8 cellular contexts compared by ENCODE assay signal in the genomic region with DNA sequence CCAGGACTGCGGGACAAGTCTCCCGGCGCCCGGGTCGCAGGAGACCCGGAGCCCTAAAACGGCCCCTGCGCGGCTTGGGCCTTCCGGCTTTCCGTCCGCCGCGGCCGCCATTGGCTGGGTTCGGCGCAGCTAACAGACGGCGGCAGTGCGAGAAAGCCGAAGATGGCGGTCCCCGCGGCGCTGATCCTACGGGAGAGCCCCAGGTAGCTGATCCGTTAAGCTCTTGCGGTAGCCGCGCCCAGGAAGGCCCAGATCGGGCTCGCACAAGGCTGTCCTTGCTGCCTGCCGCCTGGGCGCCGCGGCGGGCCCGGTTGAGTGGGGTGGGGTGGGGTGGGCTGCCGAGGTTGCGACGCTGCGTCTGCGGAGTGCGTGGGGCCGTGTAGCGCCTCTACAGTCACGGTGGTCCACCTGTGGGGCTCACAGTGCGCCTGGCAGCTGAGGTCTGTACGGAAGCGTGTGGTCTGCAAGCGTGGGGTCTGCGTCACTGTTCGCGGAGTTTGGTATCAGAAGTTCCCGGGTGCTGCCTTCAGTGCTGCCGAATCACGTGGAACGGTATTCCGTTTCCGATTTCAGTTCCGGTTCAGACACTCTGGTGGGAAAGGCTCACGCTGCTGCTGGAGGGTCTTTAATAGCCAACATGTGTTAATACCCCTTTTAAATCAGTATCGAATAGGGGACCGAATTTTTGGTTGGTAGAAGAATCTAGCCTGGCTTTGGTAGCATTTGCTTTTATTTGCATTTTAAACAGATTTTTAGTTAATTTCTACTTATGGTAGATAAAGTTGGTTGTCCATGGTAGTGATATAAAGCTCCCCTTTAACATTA. TPM values are rescaled to one million over a fixed set of nuclear protein-coding genes. Genes with fewer than 3 reads are reported as not detected.
A peak's percentile ranks its signal among the peaks of the same experiment; 100 is the strongest.
DNase-seq lines count a peak whose midpoint lies in the region; ATAC-seq and TF ChIP-seq lines count a peak whose summit lies in the region.

A gene (plus strand): TSS at position 135 of the 825 bp plus-strand sequence.

- peak; percentile 53 for DNase-seq in NCI-H1105 (lab: John Stamatoyannopoulos, UW)
- peak; percentile 62 to 93 (median 84) for DNase-seq in T-cell
- DNase-seq in heart right ventricle, result peak; percentile 78 to 80
- peak; percentile 70 to 96 (median 80) for DNase-seq in posterior cingulate gyrus
- peak; percentile 84 for DNase-seq in type B pancreatic cell (ENCODE audit: extremely low spot score, unreplicated experiment)

- peak within 1 kb of the TSS; percentile 77 for H3K4me3 ChIP-seq in GM12875 (ENCODE audit: low read depth, low read length)
- H3K4me3 ChIP-seq in heart right ventricle, result peak within 1 kb of the TSS; percentile 70 to 95 (median 86)

- H3K27ac Mint-ChIP-seq in T-cell (peak within 1 kb of the TSS; percentile 92 to 96), type B pancreatic cell (peak within 1 kb of the TSS; percentile 94)

- H3K9me3 ChIP-seq in heart right ventricle, result no peaks in the 10 kb centered on the region

- H3K27me3 Mint-ChIP-seq in T-cell (no peaks in the 10 kb centered on the region), type B pancreatic cell (no peaks in the 10 kb centered on the region)

- no peaks in the 10 kb centered on the region for H3K27me3 ChIP-seq in heart right ventricle

- POLR2A ChIA-PET in T-cell (lab: Charles Lee), result interaction anchor here (0.7 to 1.2 kb wide), 2 partner anchors 8 to 541 kb away, joined by 3 read pairs; no protein-coding TSS in a partner anchor

- peaks cover 19% of the 10 kb centered on the region for H3K36me3 Mint-ChIP-seq in T-cell
- H3K36me3 Mint-ChIP-seq in type B pancreatic cell, result peaks cover 15% of the 10 kb centered on the region

- H3K4me1 ChIP-seq in heart right ventricle, result peaks cover 0 to 60% (median 34%) of the 10 kb centered on the region in 9 donors

- H3K4me1 Mint-ChIP-seq in T-cell (peaks cover 59 to 69% (median 59%) of the 10 kb centered on the region in 3 donors), type B pancreatic cell (ENCODE audit: unreplicated experiment) (peaks cover 21% of the 10 kb centered on the region)

- intact Hi-C loops in heart right ventricle (cut with DNase I), result loop anchor here in 1 of 10 donors (5.0 kb wide), 1 partner anchor 243 kb away; a partner anchor contains a TSS
- intact Hi-C loops in posterior cingulate gyrus (cut with DNase I), result no loop called here

- H3K27ac ChIP-seq in adipose tissue (ENCODE audit: low read depth, low read length) (peak within 1 kb of the TSS; percentile 80), heart right ventricle (peak within 1 kb of the TSS; percentile 73 to 97 (median 92))

- ATAC-seq in HG02642 (IDR thresholded peaks at IDR 0.05; ENCODE audit: poor library complexity, unreplicated experiment), result peak; percentile 95
- ATAC-seq in T-cell (replicated peaks in 1 of 4), result peak; percentile 88 to 94 (median 89)
- peak; percentile 91 to 95 (median 93) for ATAC-seq in heart right ventricle

- H3K36me3 ChIP-seq in heart right ventricle, result peaks cover 0 to 24% (median 0%) of the 10 kb centered on the region in 9 donors

- H3K4me3 Mint-ChIP-seq in T-cell (peak within 1 kb of the TSS; percentile 91 to 95 (median 93)), type B pancreatic cell (peak within 1 kb of the TSS; percentile 96)

- H3K9me3 Mint-ChIP-seq in T-cell (no peaks in the 10 kb centered on the region), type B pancreatic cell (no peaks in the 10 kb centered on the region)

- CTCF ChIA-PET in T-cell (lab: Charles Lee), result interaction anchor here in 1 of 2 donors (0.6 to 1.5 kb wide), 2 partner anchors 9 to 486 kb away, joined by 3 to 5 read pairs; no protein-coding TSS in a partner anchor

- WGBS in adipose tissue, 3 donors, result 0 to 1% (median 0%) methylated on average over 64 of the region's 64 CpGs
- WGBS in heart right ventricle, 2 donors, result 1% methylated on average over 64 of the region's 64 CpGs

- TF ChIP-seq CTCF in GM12875 (IDR thresholded peaks at IDR 0.05; ENCODE audit: borderline replicate concordance, insufficient read depth, low read depth, low read length), result no peak
- TF ChIP-seq CTCF in heart right ventricle (IDR thresholded peaks at IDR 0.05), result no peak
- TF ChIP-seq CTCF in type B pancreatic cell (conservative IDR thresholded peaks at IDR 0.05), result peak; percentile 19

RNA-seq across cellular contexts. Expression of the gene that starts here (rescaled TPM):
- total RNA-seq in T-cell (10 to 100 TPM; 25.7 to 36.9 (median 26.1) TPM), heart right ventricle (10 to 100 TPM; 27.9 to 42.8 (median 36.1) TPM), type B pancreatic cell (ENCODE audit: low replicate concordance) (21.8 and 28.6 TPM in 2 replicates)
- polyA plus RNA-seq in adipose tissue (10 to 100 TPM; 10.8 to 27.0 (median 14.9) TPM), heart right ventricle (10 to 100 TPM; 16.8 to 23.8 TPM)

Comparison
In these comparisons a context has a peak if more than half of its experiments do, and no peak if none do; other contexts are left out.
1. Peak in every context shown above with its lines: DNase-seq, ATAC-seq, H3K4me3 ChIP-seq and H3K27ac ChIP-seq.